Comparison of ENCODE assay signal across 13 cellular contexts in genomic region chr3:8675591-8675990, GRCh38. TPM values are rescaled to one million over a fixed set of nuclear protein-coding genes. Genes with fewer than 3 reads are reported as not detected.
A peak's percentile ranks its signal among the peaks of the same experiment; 100 is the strongest.
DNase-seq lines count a peak whose midpoint lies in the region; ATAC-seq, FAIRE-seq and TF ChIP-seq lines count a peak whose summit lies in the region.
"Not testable (repeated sequence)": the region's sequence is repeated elsewhere in the genome, so short reads cannot be mapped to it uniquely, and the experiment has no call there.
"Had no signal": no experiment of that assay in that cellular context is flagged by ENCODE, and none has a peak within 500 bp of the region (broad histone marks: within the 10 kb centered on the region; RNA-seq: fewer than 3 reads in every experiment).

No MANE protein-coding gene starts in this region.

- ATAC-seq in K562, HepG2: not testable (repeated sequence)

- not testable (repeated sequence) for H3K27me3 Mint-ChIP-seq in endodermal cell (ENCODE audit: insufficient read depth); neural crest cell (ENCODE audit: low read depth)

- TF ChIP-seq POLR2A in K562 (conservative IDR thresholded peaks at IDR 0.05); HepG2 (IDR thresholded peaks at IDR 0.05; ENCODE audit: insufficient read depth in 1 of 2, low read depth in 2 of 2, low read length in 2 of 2): not testable (repeated sequence)

- not testable (repeated sequence) for H3K79me1 ChIP-seq in neuronal stem cell (ENCODE audit: low read depth, low read length)

- not testable (repeated sequence) for H3K4me2 ChIP-seq in K562 (ENCODE audit: insufficient read depth, low read length); neuronal stem cell (ENCODE audit: insufficient read depth, low read length, poor library complexity, severe bottlenecking)
- H3K4me2 ChIP-seq in HepG2 (ENCODE audit: low read depth, low read length): peak overlapping the region; percentile 18; the same call in 1 of the 2 replicates

- H3K4me1 Mint-ChIP-seq in endodermal cell (peaks cover 18% of the 10 kb centered on the region), neural crest cell (peaks cover 52% of the 10 kb centered on the region)

- H2BK15ac ChIP-seq in neuronal stem cell (ENCODE audit: low read length): not testable (repeated sequence)

- not testable (repeated sequence) for H4K8ac ChIP-seq in neuronal stem cell (ENCODE audit: low read depth, low read length)

- TF ChIP-seq RAD21 in K562 (CRISPR knock-in tag; conservative IDR thresholded peaks at IDR 0.05 in 1 of 2, IDR thresholded peaks at IDR 0.05 in 1 of 2); HepG2 (CRISPR knock-in tag; IDR thresholded peaks at IDR 0.05): not testable (repeated sequence)

- 2% methylated on average over 7 of the region's 7 CpGs for WGBS in K562 (ENCODE audit: insufficient coverage, low coverage, missing lambda C conversion rate)
- 84 to 87% methylated on average over 7 of the region's 7 CpGs for WGBS in endodermal cell (ENCODE audit: insufficient coverage in 1 of 2, insufficient read length in 1 of 2), 2 experiments
- WGBS in HepG2 (ENCODE audit: low lambda C conversion rate): 92% methylated on average over 2 of the region's 7 CpGs
- WGBS in neuronal stem cell (ENCODE audit: extremely low coverage in 2 of 2, insufficient read length in 2 of 2, insufficient replicate concordance in 1 of 2), 2 donors: no CpG with 5 or more reads among the region's 7 CpGs

- H3K9me3 ChIP-seq in K562 (replicated peaks; ENCODE audit: control insufficient read depth, insufficient read depth, low read depth, low read length); endodermal cell (ENCODE audit: control insufficient read depth, low read length); HepG2 (ENCODE audit: low read length); neuronal stem cell (replicated peaks in 1 of 2; ENCODE audit: control insufficient read depth in 2 of 2, insufficient read depth in 1 of 2, low read depth in 1 of 2, low read length in 2 of 2): not testable (repeated sequence)

- H3K9ac ChIP-seq in K562 (ENCODE audit: insufficient read depth in 1 of 2, low read depth in 2 of 2, low read length in 2 of 2); endodermal cell (ENCODE audit: extremely low read depth, low read length, poor library complexity, severe bottlenecking); HepG2 (ENCODE audit: insufficient read depth, low read depth, low read length); neuronal stem cell (ENCODE audit: low read depth, low read length, poor library complexity): not testable (repeated sequence)

- not testable (repeated sequence) for H3K18ac ChIP-seq in neuronal stem cell (ENCODE audit: low read length)

- not testable (repeated sequence) for H3K4ac ChIP-seq in neuronal stem cell (ENCODE audit: low read length)

- in situ Hi-C loops in K562 (cut with MboI); HepG2 (cut with HindIII; ENCODE audit: extremely low pct_ligation_motif_present, low pct_unique_long_range_greater_than_20kb): not testable (repeated sequence)

- H3K9me1 ChIP-seq in K562 (ENCODE audit: control insufficient read depth, insufficient read depth, low read length): not testable (repeated sequence)

- not testable (repeated sequence) for H4K20me1 ChIP-seq in K562 (replicated peaks; ENCODE audit: control insufficient read depth, insufficient read depth, low read length); HepG2 (ENCODE audit: insufficient read depth, low read length)

- DNase-seq in RPMI7951 (ENCODE audit: low read depth): peak; percentile 81
- DNase-seq in K562 (ENCODE audit: extremely low read depth in 1 of 4, low spot score in 3 of 4); endodermal cell; HepG2 (ENCODE audit: low spot score); neural crest cell (ENCODE audit: low read depth, low spot score); neuronal stem cell (ENCODE audit: low spot score): not testable (repeated sequence)

- H3K4me1 ChIP-seq in K562 (replicated peaks in 1 of 2; ENCODE audit: control insufficient read depth in 2 of 2, insufficient read depth in 2 of 2, low read length in 2 of 2); endodermal cell (ENCODE audit: control insufficient read depth, insufficient read depth, low read length); neuronal stem cell (ENCODE audit: control insufficient read depth in 2 of 2, insufficient read depth in 1 of 2, low read depth in 1 of 2, low read length in 2 of 2): not testable (repeated sequence)
- peaks cover 63% of the 10 kb centered on the region for H3K4me1 ChIP-seq in HepG2 (ENCODE audit: insufficient read depth, low read length)

- H2BK120ac ChIP-seq in neuronal stem cell (ENCODE audit: low read depth, low read length): not testable (repeated sequence)

- TF ChIP-seq CTCF in K562 (IDR thresholded peaks at IDR 0.05 in 2 of 3, conservative IDR thresholded peaks at IDR 0.05 in 1 of 3; ENCODE audit: insufficient read depth in 2 of 3, low read depth in 1 of 3, low read length in 3 of 3); endodermal cell (conservative IDR thresholded peaks at IDR 0.05); HepG2 (CRISPR knock-in tag; IDR thresholded peaks at IDR 0.05); neural crest cell (conservative IDR thresholded peaks at IDR 0.05): not testable (repeated sequence)

- not testable (repeated sequence) for H4K91ac ChIP-seq in neuronal stem cell (ENCODE audit: low read depth, low read length, poor library complexity)

- H3K79me2 ChIP-seq in K562 (ENCODE audit: control insufficient read depth, insufficient read depth, low read length); HepG2 (ENCODE audit: insufficient read depth, low read length): not testable (repeated sequence)

- not testable (repeated sequence) for FAIRE-seq in K562 (lab: Jason Lieb, UNC); HepG2 (lab: Jason Lieb, UNC)

- intact Hi-C loops in K562 (cut with micrococcal nuclease); HepG2 (cut with micrococcal nuclease; ENCODE audit: unreplicated experiment): not testable (repeated sequence)

- not testable (repeated sequence) for H3K27ac ChIP-seq in K562 (ENCODE audit: extremely low read depth, low read depth, low read length); neuronal stem cell (replicated peaks; ENCODE audit: low read length)
- H3K27ac ChIP-seq in endodermal cell (ENCODE audit: low read depth, low read length): peak overlapping the region; percentile 41
- H3K27ac ChIP-seq in HepG2 (ENCODE audit: extremely low read length, insufficient read depth, low read length): peak overlapping the region; percentile 13

- BruUV-seq in K562 (replicated peaks; lab: Mats Ljungman, UMichigan); HepG2 (replicated peaks; lab: Mats Ljungman, UMichigan): not testable (repeated sequence)

- H3K14ac ChIP-seq in neuronal stem cell (ENCODE audit: low read length): not testable (repeated sequence)

- H3K4me3 ChIP-seq in K562; endodermal cell (ENCODE audit: low read length); HepG2 (replicated peaks in 1 of 3; ENCODE audit: insufficient read depth in 1 of 3, low read depth in 2 of 3, low read length in 3 of 3); neuronal stem cell (ENCODE audit: low read length in 2 of 2): not testable (repeated sequence)

- H2BK5ac ChIP-seq in neuronal stem cell (ENCODE audit: low read length): not testable (repeated sequence)

- H2AK5ac ChIP-seq in neuronal stem cell (ENCODE audit: low read depth, low read length): not testable (repeated sequence)

- H3K4me3 Mint-ChIP-seq in endodermal cell: not testable (repeated sequence)
- H3K4me3 Mint-ChIP-seq in neural crest cell: peak overlapping the region; percentile 81

- CTCF ChIA-PET in K562 (lab: Yijun Ruan, JAX; ENCODE audit: low intra/inter-chr PET ratio); HepG2 (lab: Yijun Ruan, JAX; ENCODE audit: low intra/inter-chr PET ratio, low total read pairs): not testable (repeated sequence)

- not testable (repeated sequence) for H3K27ac Mint-ChIP-seq in endodermal cell
- H3K27ac Mint-ChIP-seq in neural crest cell (ENCODE audit: unreplicated experiment): peak overlapping the region; percentile 97

- H3K23ac ChIP-seq in neuronal stem cell (ENCODE audit: low read depth, low read length, poor library complexity): not testable (repeated sequence)

- H2AFZ ChIP-seq in K562 (ENCODE audit: low read depth, low read length); HepG2 (ENCODE audit: low read length): not testable (repeated sequence)
- H2AFZ ChIP-seq in neuronal stem cell (ENCODE audit: low read length): peak overlapping the region; percentile 59

- H3K9me3 Mint-ChIP-seq in endodermal cell, neural crest cell: not testable (repeated sequence)

- not testable (repeated sequence) for H3K36me3 Mint-ChIP-seq in endodermal cell (ENCODE audit: low read depth); neural crest cell (ENCODE audit: low read depth)

- TF ChIP-seq EP300 in K562 (IDR thresholded peaks at IDR 0.05; ENCODE audit: low read length); HepG2 (IDR thresholded peaks at IDR 0.05; ENCODE audit: low read depth in 2 of 2, low read length in 2 of 2); HepG2 (CRISPR knock-in tag; IDR thresholded peaks at IDR 0.05; ENCODE audit: borderline replicate concordance): not testable (repeated sequence)

- POLR2A ChIA-PET in K562 (lab: Yijun Ruan, JAX); HepG2 (lab: Yijun Ruan, JAX): not testable (repeated sequence)

- H3K27me3 ChIP-seq in K562 (ENCODE audit: control insufficient read depth in 2 of 2, insufficient read depth in 2 of 2, low read length in 2 of 2): peaks cover 15 to 37% of the 10 kb centered on the region in 2 experiments; a peak in 3 of 5 replicates
- not testable (repeated sequence) for H3K27me3 ChIP-seq in endodermal cell (ENCODE audit: control insufficient read depth, insufficient read depth, low read length, poor library complexity, severe bottlenecking); HepG2 (ENCODE audit: control insufficient read depth in 1 of 2, insufficient read depth in 2 of 2, low read length in 2 of 2); neuronal stem cell (ENCODE audit: control insufficient read depth in 3 of 3, insufficient read depth in 3 of 3, low read depth in 1 of 3, low read length in 3 of 3)

- not testable (repeated sequence) for H3K36me3 ChIP-seq in K562 (ENCODE audit: control insufficient read depth, insufficient read depth, low read length); endodermal cell (ENCODE audit: control insufficient read depth, insufficient read depth, low read length); HepG2 (replicated peaks in 1 of 2; ENCODE audit: control insufficient read depth in 1 of 2, insufficient read depth in 2 of 2, low read length in 2 of 2); neuronal stem cell (replicated peaks in 1 of 2; ENCODE audit: control insufficient read depth in 2 of 2, insufficient read depth in 2 of 2, low read length in 2 of 2)

- not testable (repeated sequence) for H2BK12ac ChIP-seq in neuronal stem cell (ENCODE audit: low read length)

RNA-seq across cellular contexts. Expression of gene SSUH2, which starts 31.0 kb away (rescaled TPM):
- 0.24 and 1.5 TPM in 2 replicates for total RNA-seq in RPMI7951 (2014; rRNA removed; shearing (Covaris generic))
- 0.46 TPM in 1 of 2 replicates, not detected in the other for total RNA-seq in K562 (2011; cell fraction: chromatin; rRNA removed; ENCODE audit: low replicate concordance)
- 0.17 and 0.26 TPM in 2 replicates for total RNA-seq in K562 (2011; cell fraction: nucleolus; rRNA removed)
- not detected in 2 replicates for total RNA-seq in K562 (2011; cell fraction: nucleoplasm; rRNA removed)
- total RNA-seq in K562 (2014; rRNA removed) (not detected in 2 replicates), K562 (2014; rRNA removed; fragmentation: Illumina TruSeq; extraction: Trizol) (not detected in 2 replicates), K562 (2015; rRNA removed; fragmentation: Illumina TruSeq; extraction: Trizol) (0.15 TPM in 1 of 2 replicates, not detected in the other), K562 (2021) (not detected in 2 replicates), endodermal cell (1 to 10 TPM; 5.3 to 7.9 TPM), HepG2 (2016; rRNA removed; fragmentation: Illumina TruSeq; extraction: Trizol) (36.2 and 38.1 TPM in 2 replicates), neural crest cell (14.1 and 18.0 TPM in 2 replicates)
- polyA plus RNA-seq in K562 (2011; rRNA removed) (0.15 and 0.17 TPM in 2 replicates), K562 (2014; fragmentation: Illumina TruSeq; extraction: Trizol) (0.04 TPM in 1 of 2 replicates, not detected in the other), K562 (2014; fragmentation: Nextera tagmentation; extraction: Ambion mirVana) (under 1 TPM in 1 of 2 experiments, not detected in 1; 0.04 TPM), K562 (2014; rRNA removed) (not detected in 2 replicates), HepG2 (2011; rRNA removed) (125 and 136 TPM in 2 replicates)
- 0.12 TPM in 1 of 2 replicates, not detected in the other for polyA plus RNA-seq in K562 (2011; cell fraction: cytosol; rRNA removed)
- polyA plus RNA-seq in K562 (2011; cell fraction: nucleus; rRNA removed): 0.55 and 0.69 TPM in 2 replicates
- 0.30 TPM in 1 of 2 replicates, not detected in the other for polyA plus RNA-seq in K562 (2012)
- not detected in 2 replicates for polyA minus RNA-seq in K562 (2011; rRNA and poly(A)+ RNA removed)
- not detected in 2 replicates for polyA minus RNA-seq in K562 (2011; cell fraction: cytosol; rRNA and poly(A)+ RNA removed)
- polyA minus RNA-seq in K562 (2011; cell fraction: nucleus; rRNA and poly(A)+ RNA removed): 0.22 TPM in 1 of 2 replicates, not detected in the other
- 19.1 TPM for polyA plus RNA-seq in endodermal cell (2013, experiment 1 of 2)
- 22.6 TPM for polyA plus RNA-seq in endodermal cell (2013, experiment 2 of 2)
- 18.7 and 20.4 TPM in 2 replicates for total RNA-seq in HepG2 (2016; cell fraction: cytosol; rRNA removed; fragmentation: Illumina TruSeq; extraction: Trizol; ENCODE audit: low read depth)
- 34.9 and 39.3 TPM in 2 replicates for total RNA-seq in HepG2 (2016; cell fraction: insoluble cytoplasmic fraction; rRNA removed; fragmentation: Illumina TruSeq; extraction: Trizol)
- 36.1 and 39.1 TPM in 2 replicates for total RNA-seq in HepG2 (2016; cell fraction: membrane; rRNA removed; fragmentation: Illumina TruSeq; extraction: Trizol)
- total RNA-seq in HepG2 (2016; cell fraction: nucleus; rRNA removed; fragmentation: Illumina TruSeq; extraction: Trizol): 27.0 and 32.8 TPM in 2 replicates
- polyA plus RNA-seq in HepG2 (2011; cell fraction: cytosol; rRNA removed): 88.0 and 109 TPM in 2 replicates
- 335 and 419 TPM in 2 replicates for polyA plus RNA-seq in HepG2 (2011; cell fraction: nucleus; rRNA removed)
- polyA plus RNA-seq in HepG2 (2012): 46.9 and 59.9 TPM in 2 replicates
- 25.2 and 30.9 TPM in 2 replicates for polyA plus RNA-seq in HepG2 (2016; cell fraction: cytosol; fragmentation: Illumina TruSeq; extraction: Trizol; ENCODE audit: low read depth)
- polyA plus RNA-seq in HepG2 (2016; cell fraction: insoluble cytoplasmic fraction; fragmentation: Illumina TruSeq; extraction: Trizol; ENCODE audit: low read depth): 49.3 and 54.5 TPM in 2 replicates
- polyA plus RNA-seq in HepG2 (2016; cell fraction: membrane; fragmentation: Illumina TruSeq; extraction: Trizol; ENCODE audit: low read depth): 43.5 and 51.8 TPM in 2 replicates
- polyA plus RNA-seq in HepG2 (2016; cell fraction: nucleus; fragmentation: Illumina TruSeq; extraction: Trizol; ENCODE audit: insufficient read depth, low read depth): 77.3 and 79.0 TPM in 2 replicates
- polyA minus RNA-seq in HepG2 (2011; rRNA and poly(A)+ RNA removed; ENCODE audit: low replicate concordance): 2.2 and 130 TPM in 2 replicates
- polyA minus RNA-seq in HepG2 (2011; cell fraction: cytosol; rRNA and poly(A)+ RNA removed): 39.6 and 44.4 TPM in 2 replicates
- polyA minus RNA-seq in HepG2 (2011; cell fraction: nucleus; rRNA and poly(A)+ RNA removed): 64.2 and 69.1 TPM in 2 replicates
- 1.8 TPM for polyA plus RNA-seq in neuronal stem cell (2013, experiment 1 of 2)
- 1.4 TPM for polyA plus RNA-seq in neuronal stem cell (2013, experiment 2 of 2)
- total RNA-seq: CD4-positive, alpha-beta memory T cell; CD4-positive, CD25-positive, alpha-beta regulatory T cell; CD8-positive, alpha-beta memory T cell had no signal
- polyA plus RNA-seq: CD14-positive monocyte; CD4-positive, alpha-beta memory T cell; CD4-positive, CD25-positive, alpha-beta regulatory T cell; CD8-positive, alpha-beta memory T cell had no signal

RNA-seq across cellular contexts. Expression of gene CAV3, which starts 58.0 kb away (rescaled TPM):
- not detected in 2 replicates for total RNA-seq in RPMI7951 (2014; rRNA removed; shearing (Covaris generic))
- total RNA-seq in K562 (2011; cell fraction: chromatin; rRNA removed; ENCODE audit: low replicate concordance): not detected in 2 replicates
- total RNA-seq in K562 (2011; cell fraction: nucleolus; rRNA removed): not detected in 2 replicates
- not detected in 2 replicates for total RNA-seq in K562 (2011; cell fraction: nucleoplasm; rRNA removed)
- total RNA-seq in K562 (2014; rRNA removed) (not detected in 2 replicates), K562 (2014; rRNA removed; fragmentation: Illumina TruSeq; extraction: Trizol) (not detected in 2 replicates), K562 (2015; rRNA removed; fragmentation: Illumina TruSeq; extraction: Trizol) (not detected in 2 replicates), K562 (2021) (not detected in 2 replicates), endodermal cell (not detected), HepG2 (2016; rRNA removed; fragmentation: Illumina TruSeq; extraction: Trizol) (not detected in 2 replicates), neural crest cell (not detected in 2 replicates)
- polyA plus RNA-seq in K562 (2011; rRNA removed) (not detected in 2 replicates), K562 (2014; fragmentation: Illumina TruSeq; extraction: Trizol) (not detected in 2 replicates), K562 (2014; fragmentation: Nextera tagmentation; extraction: Ambion mirVana) (not detected), K562 (2014; rRNA removed) (not detected in 2 replicates), HepG2 (2011; rRNA removed) (not detected in 2 replicates)
- not detected in 2 replicates for polyA plus RNA-seq in K562 (2011; cell fraction: cytosol; rRNA removed)
- not detected in 2 replicates for polyA plus RNA-seq in K562 (2011; cell fraction: nucleus; rRNA removed)
- not detected in 2 replicates for polyA plus RNA-seq in K562 (2012)
- not detected in 2 replicates for polyA minus RNA-seq in K562 (2011; rRNA and poly(A)+ RNA removed)
- polyA minus RNA-seq in K562 (2011; cell fraction: cytosol; rRNA and poly(A)+ RNA removed): not detected in 2 replicates
- polyA minus RNA-seq in K562 (2011; cell fraction: nucleus; rRNA and poly(A)+ RNA removed): not detected in 2 replicates
- not detected for polyA plus RNA-seq in endodermal cell (2013, experiment 1 of 2)
- not detected for polyA plus RNA-seq in endodermal cell (2013, experiment 2 of 2)
- not detected in 2 replicates for total RNA-seq in HepG2 (2016; cell fraction: cytosol; rRNA removed; fragmentation: Illumina TruSeq; extraction: Trizol; ENCODE audit: low read depth)
- not detected in 2 replicates for total RNA-seq in HepG2 (2016; cell fraction: insoluble cytoplasmic fraction; rRNA removed; fragmentation: Illumina TruSeq; extraction: Trizol)
- total RNA-seq in HepG2 (2016; cell fraction: membrane; rRNA removed; fragmentation: Illumina TruSeq; extraction: Trizol): not detected in 2 replicates
- total RNA-seq in HepG2 (2016; cell fraction: nucleus; rRNA removed; fragmentation: Illumina TruSeq; extraction: Trizol): not detected in 2 replicates
- not detected in 2 replicates for polyA plus RNA-seq in HepG2 (2011; cell fraction: cytosol; rRNA removed)
- polyA plus RNA-seq in HepG2 (2011; cell fraction: nucleus; rRNA removed): not detected in 2 replicates
- polyA plus RNA-seq in HepG2 (2012): not detected in 2 replicates
- polyA plus RNA-seq in HepG2 (2016; cell fraction: cytosol; fragmentation: Illumina TruSeq; extraction: Trizol; ENCODE audit: low read depth): not detected in 2 replicates
- polyA plus RNA-seq in HepG2 (2016; cell fraction: insoluble cytoplasmic fraction; fragmentation: Illumina TruSeq; extraction: Trizol; ENCODE audit: low read depth): not detected in 2 replicates
- polyA plus RNA-seq in HepG2 (2016; cell fraction: membrane; fragmentation: Illumina TruSeq; extraction: Trizol; ENCODE audit: low read depth): not detected in 2 replicates
- not detected in 2 replicates for polyA plus RNA-seq in HepG2 (2016; cell fraction: nucleus; fragmentation: Illumina TruSeq; extraction: Trizol; ENCODE audit: insufficient read depth, low read depth)
- polyA minus RNA-seq in HepG2 (2011; rRNA and poly(A)+ RNA removed; ENCODE audit: low replicate concordance): not detected in 2 replicates
- polyA minus RNA-seq in HepG2 (2011; cell fraction: cytosol; rRNA and poly(A)+ RNA removed): not detected in 2 replicates
- not detected in 2 replicates for polyA minus RNA-seq in HepG2 (2011; cell fraction: nucleus; rRNA and poly(A)+ RNA removed)
- 0.03 TPM for polyA plus RNA-seq in neuronal stem cell (2013, experiment 1 of 2)
- polyA plus RNA-seq in neuronal stem cell (2013, experiment 2 of 2): 0.04 TPM
- total RNA-seq: A673; CD4-positive, alpha-beta memory T cell; CD4-positive, CD25-positive, alpha-beta regulatory T cell; CD8-positive, alpha-beta memory T cell; Daoy had no signal
- polyA plus RNA-seq: AG04450; CD14-positive monocyte; CD4-positive, alpha-beta memory T cell; CD4-positive, CD25-positive, alpha-beta regulatory T cell; CD8-positive, alpha-beta memory T cell had no signal
